9 cellular contexts compared by ENCODE assay signal in the genomic region with DNA sequence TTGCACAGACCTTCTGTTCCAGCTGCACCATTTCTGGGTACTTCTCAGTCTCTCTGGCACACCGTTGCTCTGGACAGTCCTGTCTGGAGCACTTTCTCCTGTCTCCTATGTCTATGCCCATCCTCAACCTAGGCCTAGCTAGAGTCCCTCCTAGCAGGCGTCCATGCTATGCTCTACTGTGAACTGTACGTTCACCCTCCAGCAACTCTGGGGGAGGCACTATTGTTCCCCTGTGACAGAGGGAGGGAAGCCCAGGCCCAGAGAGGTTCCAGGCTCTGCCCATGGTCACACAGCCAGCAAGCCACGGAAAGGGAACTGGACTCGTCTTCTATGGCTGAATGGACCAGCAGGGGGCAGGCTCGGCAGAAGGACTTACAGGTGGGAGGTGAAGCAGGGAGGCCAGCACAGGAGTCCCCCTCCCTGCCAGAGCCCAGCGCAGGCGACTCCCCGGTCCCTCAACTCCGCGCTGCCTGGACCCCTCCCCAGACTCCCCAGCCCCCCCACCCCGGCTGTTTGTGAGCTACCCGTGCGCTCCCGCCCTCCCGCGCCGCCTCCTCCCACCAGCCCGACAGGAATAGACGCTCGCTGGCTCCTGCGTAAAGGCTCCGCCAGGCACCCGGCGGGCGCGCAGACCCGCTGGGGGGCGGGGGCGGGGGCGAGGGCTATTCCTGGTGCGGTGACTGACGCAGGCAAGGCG. TPM values are rescaled to one million over a fixed set of nuclear protein-coding genes. Genes with fewer than 3 reads are reported as not detected.
DNase-seq lines count a peak whose midpoint lies in the region; ATAC-seq and TF ChIP-seq lines count a peak whose summit lies in the region.
"Had no signal": no experiment of that assay in that cellular context is flagged by ENCODE, and none has a peak within 500 bp of the region (broad histone marks: within the 10 kb centered on the region; RNA-seq: fewer than 3 reads in every experiment).

No MANE protein-coding gene starts in this region.

- TF ChIP-seq CTCF in MCF 10A (IDR thresholded peaks at IDR 0.05; ENCODE audit: unreplicated experiment) (peak; percentile 61), breast epithelium (IDR thresholded peaks at IDR 0.05) (no peak), upper lobe of left lung (IDR thresholded peaks at IDR 0.05) (peak; percentile 7 to 39 (median 30))

- peaks cover 0 to 4% of the 10 kb centered on the region in 2 donors for H3K4me1 ChIP-seq in breast epithelium
- peaks cover 14 to 37% (median 27%) of the 10 kb centered on the region in 4 donors for H3K4me1 ChIP-seq in upper lobe of left lung

- CTCF ChIA-PET in MCF 10A (lab: Yijun Ruan, JAX): interaction anchor here (0.6 to 5.5 kb wide), 28 partner anchors 9 to 1270 kb away, joined by 3 to 64 read pairs (median 4); no protein-coding TSS in a partner anchor

- DNase-seq in MCF 10A (ENCODE audit: unreplicated experiment) (peak; percentile 68), breast epithelium (ENCODE audit: low spot score in 2 of 2) (no peak), NCI-H82 (lab: John Stamatoyannopoulos, UW) (peak; percentile 89), fibroblast of the conjunctiva (ENCODE audit: low read depth) (peak; percentile 31), non-pigmented ciliary epithelial cell (ENCODE audit: low read depth) (peak; percentile 6), upper lobe of left lung (peak; percentile 59 to 83)
- DNase-seq in activated T-cell treated with anti-CD3 and anti-CD28 coated beads, Interleukin-2, amount 50 U/mL, for 24 hours: peak; percentile 74

- H3K4me1 Mint-ChIP-seq in MCF 10A (ENCODE audit: insufficient read depth, unreplicated experiment): peaks cover 4% of the 10 kb centered on the region
- H3K4me1 Mint-ChIP-seq in activated T-cell treated with anti-CD3 and anti-CD28 coated beads, Interleukin-2, amount 50 U/mL, for 24 hours (ENCODE audit: low read depth): peaks cover 10% of the 10 kb centered on the region

- intact Hi-C loops in MCF 10A (cut with micrococcal nuclease) (loop anchor here (5.0 kb wide), 1 partner anchor 238 kb away; no protein-coding TSS in a partner anchor), breast epithelium (cut with DNase I; ENCODE audit: low total_unique reads) (no loop called here)

- H3K9me3 ChIP-seq in breast epithelium: no peaks in the 10 kb centered on the region
- no peaks in the 10 kb centered on the region for H3K9me3 ChIP-seq in upper lobe of left lung
- H3K9me3 ChIP-seq: neutrophil had no signal

- 7% methylated on average over 5 to 33 of the region's 34 CpGs for WGBS in upper lobe of left lung, 2 donors

- H3K27me3 ChIP-seq in breast epithelium (peaks cover 8 to 34% of the 10 kb centered on the region in 2 donors), upper lobe of left lung (peaks cover 2 to 46% (median 22%) of the 10 kb centered on the region in 4 donors)

- peak overlapping the region; percentile 28 for H3K4me3 Mint-ChIP-seq in MCF 10A (ENCODE audit: unreplicated experiment)
- H3K4me3 Mint-ChIP-seq in activated T-cell treated with anti-CD3 and anti-CD28 coated beads, Interleukin-2, amount 50 U/mL, for 24 hours: no peak overlapping the region

- no peaks in the 10 kb centered on the region for H3K36me3 Mint-ChIP-seq in MCF 10A (ENCODE audit: insufficient read depth, unreplicated experiment)
- no peaks in the 10 kb centered on the region for H3K36me3 Mint-ChIP-seq in activated T-cell treated with anti-CD3 and anti-CD28 coated beads, Interleukin-2, amount 50 U/mL, for 24 hours (ENCODE audit: low read depth)

- POLR2A ChIA-PET in MCF 10A (lab: Yijun Ruan, JAX): interaction anchor here (1.0 kb wide), 1 partner anchor 187 kb away, joined by 4 read pairs; no protein-coding TSS in a partner anchor

- TF ChIP-seq POLR2A in breast epithelium (IDR thresholded peaks at IDR 0.05) (no peak), upper lobe of left lung (IDR thresholded peaks at IDR 0.05) (no peak)

- H3K27me3 Mint-ChIP-seq in MCF 10A (ENCODE audit: insufficient read depth, unreplicated experiment): peaks cover 65% of the 10 kb centered on the region
- peaks cover 76% of the 10 kb centered on the region for H3K27me3 Mint-ChIP-seq in activated T-cell treated with anti-CD3 and anti-CD28 coated beads, Interleukin-2, amount 50 U/mL, for 24 hours

- no peaks in the 10 kb centered on the region for H3K9me3 Mint-ChIP-seq in MCF 10A (ENCODE audit: unreplicated experiment)
- no peaks in the 10 kb centered on the region for H3K9me3 Mint-ChIP-seq in activated T-cell treated with anti-CD3 and anti-CD28 coated beads, Interleukin-2, amount 50 U/mL, for 24 hours

- H3K4me3 ChIP-seq in breast epithelium (peak overlapping the region in 1 of 3 donors; percentile 37), upper lobe of left lung (no peak overlapping the region)

- BruUV-seq in MCF 10A (replicated peaks; lab: Mats Ljungman, UMichigan): no TSS peak

- no peaks in the 10 kb centered on the region for H3K36me3 ChIP-seq in breast epithelium
- no peaks in the 10 kb centered on the region for H3K36me3 ChIP-seq in upper lobe of left lung
- H3K36me3 ChIP-seq: neutrophil had no signal

- no peak overlapping the region for H3K27ac ChIP-seq in breast epithelium
- no peak overlapping the region for H3K27ac ChIP-seq in upper lobe of left lung
- H3K27ac ChIP-seq: neutrophil had no signal

- TF ChIP-seq EP300 in upper lobe of left lung (IDR thresholded peaks at IDR 0.05): no peak

- no peak overlapping the region for H3K27ac Mint-ChIP-seq in MCF 10A (ENCODE audit: low read depth, unreplicated experiment)
- no peak overlapping the region for H3K27ac Mint-ChIP-seq in activated T-cell treated with anti-CD3 and anti-CD28 coated beads, Interleukin-2, amount 50 U/mL, for 24 hours

- ATAC-seq in upper lobe of left lung (ENCODE audit: low FRiP score in 2 of 2) (peak; percentile 17 to 37), HG03025 (IDR thresholded peaks at IDR 0.05; ENCODE audit: low FRiP score, unreplicated experiment) (no peak)

RNA-seq across cellular contexts. Expression of gene LINGO1, which starts 1.7 kb away (rescaled TPM):
- not detected in 2 replicates for total RNA-seq in MCF 10A (2022)
- 1 to 10 TPM in 2 of 3 donors, not detected in 1; 1.2 to 1.6 TPM for total RNA-seq in breast epithelium
- under 1 TPM in 4 of 6 donors, not detected in 2; 0.15 to 0.84 (median 0.43) TPM for total RNA-seq in upper lobe of left lung

Comparison
In these comparisons a context has a peak if more than half of its experiments do, and no peak if none do; other contexts are left out.
1. DNase-seq: peak in MCF 10A (single experiment), NCI-H82 (single experiment), activated T-cell treated with anti-CD3 and anti-CD28 coated beads, Interleukin-2, amount 50 U/mL, for 24 hours (single experiment), fibroblast of the conjunctiva (single experiment), non-pigmented ciliary epithelial cell (single experiment) and upper lobe of left lung (2 of 2); none in breast epithelium (0 of 2).
2. CTCF ChIP-seq: peak in MCF 10A (single experiment) and upper lobe of left lung (6 of 6); none in breast epithelium (0 of 3).